Comparison of ENCODE assay signal across 11 cellular contexts in genomic region chr7:130845581-130846085, GRCh38.
DNase-seq lines count a peak whose midpoint lies in the region; ATAC-seq and TF ChIP-seq lines count a peak whose summit lies in the region.
"Had no signal": no experiment of that assay in that cellular context is flagged by ENCODE, and none has a peak within 500 bp of the region (broad histone marks: within the 10 kb centered on the region; RNA-seq: fewer than 3 reads in every experiment).

No MANE protein-coding gene starts in this region.

- no peak for DNase-seq in Calu3
- DNase-seq in NCI-H226: peak; percentile 87
- DNase-seq in dedifferentiated amniotic fluid mesenchymal stem cell (ENCODE audit: extremely low spot score): peak; percentile 74
- peak; percentile 65 for DNase-seq in non-pigmented ciliary epithelial cell (ENCODE audit: low read depth)
- DNase-seq in activated CD8-positive, alpha-beta memory T cell treated with anti-CD3 and anti-CD28 coated beads, Interleukin-2, amount 50 U/mL, for 4 hours: no peak
- no peak for DNase-seq in naive thymus-derived CD4-positive, alpha-beta T cell
- no peak for DNase-seq in activated T-helper 1 cell treated with anti-CD3 and anti-CD28 coated beads, Interleukin-12 subunit alpha, Interleukin-12 subunit beta, Interleukin-2, Interleukin-4 antibody, amounts not matched to agents 30 ng/mL and 10 ng/mL and 1 ng/mL, durations not matched to agents 14 hours and 24 hours and 36 hours (ENCODE audit: low spot score)
- no peak for DNase-seq in uterus
- DNase-seq: COR-L47, NCI-H1436 treated with DMSO at 0.1 percent for 48 hours, T-helper 9 cell had no signal

- no peak overlapping the region for H3K27ac ChIP-seq in naive thymus-derived CD4-positive, alpha-beta T cell (ENCODE audit: low read depth, low read length)
- no peak overlapping the region for H3K27ac ChIP-seq in uterus

- POLR2A ChIA-PET in naive thymus-derived CD4-positive, alpha-beta T cell (lab: Charles Lee): no interaction called here

- no peaks in the 10 kb centered on the region for H3K9me3 ChIP-seq in naive thymus-derived CD4-positive, alpha-beta T cell (ENCODE audit: control insufficient read depth in 2 of 3, low read length in 3 of 3)
- no peaks in the 10 kb centered on the region for H3K9me3 ChIP-seq in uterus

- peak overlapping the region; percentile 52 for H3K27ac Mint-ChIP-seq in Calu3 (ENCODE audit: unreplicated experiment)
- no peak overlapping the region for H3K27ac Mint-ChIP-seq in naive thymus-derived CD4-positive, alpha-beta T cell
- H3K27ac Mint-ChIP-seq in activated T-helper 1 cell treated with anti-CD3 and anti-CD28 coated beads, Interleukin-12 subunit alpha, Interleukin-12 subunit beta, Interleukin-2, Interleukin-4 antibody, amounts not matched to agents 30 ng/mL and 10 ng/mL and 1 ng/mL, durations not matched to agents 14 hours and 24 hours and 36 hours: no peak overlapping the region

- H3K36me3 Mint-ChIP-seq in Calu3 (ENCODE audit: insufficient read depth, unreplicated experiment): no peaks in the 10 kb centered on the region
- peaks cover 0 to 1% (median 0%) of the 10 kb centered on the region in 5 donors for H3K36me3 Mint-ChIP-seq in naive thymus-derived CD4-positive, alpha-beta T cell
- H3K36me3 Mint-ChIP-seq in activated T-helper 1 cell treated with anti-CD3 and anti-CD28 coated beads, Interleukin-12 subunit alpha, Interleukin-12 subunit beta, Interleukin-2, Interleukin-4 antibody, amounts not matched to agents 30 ng/mL and 10 ng/mL and 1 ng/mL, durations not matched to agents 14 hours and 24 hours and 36 hours (ENCODE audit: low read depth): no peaks in the 10 kb centered on the region

- TF ChIP-seq POLR2A in uterus (IDR thresholded peaks at IDR 0.05): no peak

- no peak for TF ChIP-seq CTCF in Calu3 (IDR thresholded peaks at IDR 0.05; ENCODE audit: unreplicated experiment)
- no peak for TF ChIP-seq CTCF in uterus (IDR thresholded peaks at IDR 0.05)

- H3K4me3 ChIP-seq in naive thymus-derived CD4-positive, alpha-beta T cell (ENCODE audit: low read length): no peak overlapping the region
- no peak overlapping the region for H3K4me3 ChIP-seq in uterus

- ATAC-seq in naive thymus-derived CD4-positive, alpha-beta T cell: no peak

- no peaks in the 10 kb centered on the region for H3K36me3 ChIP-seq in naive thymus-derived CD4-positive, alpha-beta T cell (ENCODE audit: control insufficient read depth in 2 of 3, insufficient read depth in 3 of 3, low read length in 3 of 3)
- no peaks in the 10 kb centered on the region for H3K36me3 ChIP-seq in uterus

- CTCF ChIA-PET in Calu3 (lab: Charles Lee): no interaction called here
- CTCF ChIA-PET in naive thymus-derived CD4-positive, alpha-beta T cell (lab: Charles Lee): no interaction called here

- no TSS peak for BruUV-seq in Calu3 (replicated peaks; lab: Mats Ljungman, UMichigan)

- no peaks in the 10 kb centered on the region for H3K4me1 ChIP-seq in naive thymus-derived CD4-positive, alpha-beta T cell (ENCODE audit: control insufficient read depth in 2 of 2, insufficient read depth in 2 of 2, low read length in 2 of 2)
- no peaks in the 10 kb centered on the region for H3K4me1 ChIP-seq in uterus

- H3K4me3 Mint-ChIP-seq in Calu3 (ENCODE audit: low read depth, unreplicated experiment): peak overlapping the region; percentile 13
- H3K4me3 Mint-ChIP-seq in naive thymus-derived CD4-positive, alpha-beta T cell: no peak overlapping the region
- no peak overlapping the region for H3K4me3 Mint-ChIP-seq in activated T-helper 1 cell treated with anti-CD3 and anti-CD28 coated beads, Interleukin-12 subunit alpha, Interleukin-12 subunit beta, Interleukin-2, Interleukin-4 antibody, amounts not matched to agents 30 ng/mL and 10 ng/mL and 1 ng/mL, durations not matched to agents 14 hours and 24 hours and 36 hours

- H3K4me1 Mint-ChIP-seq in Calu3 (ENCODE audit: low read depth, unreplicated experiment): peaks cover 9% of the 10 kb centered on the region
- peaks cover 0 to 8% (median 6%) of the 10 kb centered on the region in 7 donors for H3K4me1 Mint-ChIP-seq in naive thymus-derived CD4-positive, alpha-beta T cell
- peaks cover 10% of the 10 kb centered on the region for H3K4me1 Mint-ChIP-seq in activated T-helper 1 cell treated with anti-CD3 and anti-CD28 coated beads, Interleukin-12 subunit alpha, Interleukin-12 subunit beta, Interleukin-2, Interleukin-4 antibody, amounts not matched to agents 30 ng/mL and 10 ng/mL and 1 ng/mL, durations not matched to agents 14 hours and 24 hours and 36 hours (ENCODE audit: low read depth)

- intact Hi-C loops in Calu3 (cut with micrococcal nuclease; ENCODE audit: unreplicated experiment) (no loop called here), uterus (cut with DNase I; ENCODE audit: low total_unique reads) (no loop called here)
- intact Hi-C loops in naive thymus-derived CD4-positive, alpha-beta T cell (cut with micrococcal nuclease): no loop called here
- intact Hi-C loops in activated T-helper 1 cell treated with anti-CD3 and anti-CD28 coated beads, Interleukin-12 subunit alpha, Interleukin-12 subunit beta, Interleukin-2, Interleukin-4 antibody, amounts not matched to agents 30 ng/mL and 10 ng/mL and 1 ng/mL, durations not matched to agents 14 hours and 24 hours and 36 hours (cut with micrococcal nuclease): no loop called here

- H3K27me3 Mint-ChIP-seq in Calu3 (ENCODE audit: unreplicated experiment): no peaks in the 10 kb centered on the region
- H3K27me3 Mint-ChIP-seq in naive thymus-derived CD4-positive, alpha-beta T cell: peaks cover 2 to 31% (median 13%) of the 10 kb centered on the region in 5 donors
- peaks cover 1% of the 10 kb centered on the region for H3K27me3 Mint-ChIP-seq in activated T-helper 1 cell treated with anti-CD3 and anti-CD28 coated beads, Interleukin-12 subunit alpha, Interleukin-12 subunit beta, Interleukin-2, Interleukin-4 antibody, amounts not matched to agents 30 ng/mL and 10 ng/mL and 1 ng/mL, durations not matched to agents 14 hours and 24 hours and 36 hours (ENCODE audit: insufficient read depth)

- H3K27me3 ChIP-seq in naive thymus-derived CD4-positive, alpha-beta T cell (ENCODE audit: control insufficient read depth in 2 of 2, insufficient read depth in 2 of 2, low read length in 2 of 2): no peaks in the 10 kb centered on the region
- H3K27me3 ChIP-seq in uterus: no peaks in the 10 kb centered on the region

- H3K9me3 Mint-ChIP-seq in Calu3 (ENCODE audit: low read depth, unreplicated experiment): no peaks in the 10 kb centered on the region
- peaks cover 0 to 3% (median 0%) of the 10 kb centered on the region in 11 donors for H3K9me3 Mint-ChIP-seq in naive thymus-derived CD4-positive, alpha-beta T cell
- H3K9me3 Mint-ChIP-seq in activated T-helper 1 cell treated with anti-CD3 and anti-CD28 coated beads, Interleukin-12 subunit alpha, Interleukin-12 subunit beta, Interleukin-2, Interleukin-4 antibody, amounts not matched to agents 30 ng/mL and 10 ng/mL and 1 ng/mL, durations not matched to agents 14 hours and 24 hours and 36 hours: no peaks in the 10 kb centered on the region

Comparison
In these comparisons a context has a peak if more than half of its experiments do, and no peak if none do; other contexts are left out.
1. DNase-seq: peak in NCI-H226 (single experiment), dedifferentiated amniotic fluid mesenchymal stem cell (single experiment) and non-pigmented ciliary epithelial cell (single experiment); none in Calu3 (single experiment), activated CD8-positive, alpha-beta memory T cell treated with anti-CD3 and anti-CD28 coated beads, Interleukin-2, amount 50 U/mL, for 4 hours (single experiment), naive thymus-derived CD4-positive, alpha-beta T cell (0 of 9), activated T-helper 1 cell treated with anti-CD3 and anti-CD28 coated beads, Interleukin-12 subunit alpha, Interleukin-12 subunit beta, Interleukin-2, Interleukin-4 antibody, amounts not matched to agents 30 ng/mL and 10 ng/mL and 1 ng/mL, durations not matched to agents 14 hours and 24 hours and 36 hours (single experiment) and uterus (0 of 2).